31 cellular contexts compared by ENCODE assay signal in genomic region chr10:13400196-13400965, GRCh38.
"Had no signal": no experiment of that assay in that cellular context is flagged by ENCODE, and none has a peak within 500 bp of the region (broad histone marks: within the 10 kb centered on the region; RNA-seq: fewer than 3 reads in every experiment).

No MANE protein-coding gene starts in this region.

- H3K9me3 ChIP-seq: breast epithelium, mucosa of descending colon, prostate gland, sigmoid colon, uterus had no signal

- H3K4me3 ChIP-seq: breast epithelium, esophagus muscularis mucosa, heart right ventricle, left ventricle myocardium inferior, lung, mucosa of descending colon, prostate gland, sigmoid colon, uterus had no signal

- H3K4me3 Mint-ChIP-seq: activated CD4-positive, alpha-beta T cell treated with anti-CD3 and anti-CD28 coated beads for 36 hours; activated CD8-positive, alpha-beta memory T cell treated with anti-CD3 and anti-CD28 coated beads, Interleukin-2, amount 10 ng/mL, durations not matched to agents 7 days and 5 days; activated CD8-positive, alpha-beta T cell treated with anti-CD3 and anti-CD28 coated beads, Interleukin-2, amount 10 ng/mL, durations not matched to agents 7 days and 5 days; activated naive CD4-positive, alpha-beta T cell treated with anti-CD3 and anti-CD28 coated beads, Interleukin-2, amount 50 U/mL, for 24 hours; activated naive CD8-positive, alpha-beta T cell treated with anti-CD3 and anti-CD28 coated beads, Interleukin-2, amount 50 U/mL, for 24 hours; central memory CD8-positive, alpha-beta T cell; dendritic cell treated with granulocyte-macrophage colony-stimulating factor and Interleukin-4, amounts not matched to agents 40 ng/mL and 50 ng/mL, for 4 days; natural killer cell treated with Interleukin-12 subunit alpha and Interleukin-12 subunit beta and Interleukin-15 and Interleukin-18, amount 100 ng/mL, for 72 hours; stimulated activated effector memory CD8-positive, alpha-beta T cell treated with anti-CD3 and anti-CD28 coated beads, Interleukin-12 subunit alpha, Interleukin-12 subunit beta, amount 100 ng/mL, for 72 hours; stimulated activated naive CD8-positive, alpha-beta T cell treated with anti-CD3 and anti-CD28 coated beads, Interleukin-15, Interleukin-2, amounts not matched to agents 100 ng/mL and 50 ng/mL, for 24 hours; type B pancreatic cell had no signal

- H3K27ac ChIP-seq: breast epithelium, esophagus muscularis mucosa, foreskin keratinocyte, heart right ventricle, left ventricle myocardium inferior, prostate gland, sigmoid colon, uterus had no signal

- H3K36me3 ChIP-seq: breast epithelium, esophagus muscularis mucosa, heart right ventricle, left ventricle myocardium inferior, prostate gland, sigmoid colon, uterus had no signal

- H3K27me3 Mint-ChIP-seq: type B pancreatic cell had no signal

- H3K36me3 Mint-ChIP-seq: activated CD8-positive, alpha-beta memory T cell treated with anti-CD3 and anti-CD28 coated beads, Interleukin-2, amount 10 ng/mL, durations not matched to agents 7 days and 5 days; activated naive CD4-positive, alpha-beta T cell treated with anti-CD3 and anti-CD28 coated beads, Interleukin-2, amount 50 U/mL, for 24 hours; natural killer cell treated with Interleukin-12 subunit alpha and Interleukin-12 subunit beta and Interleukin-15 and Interleukin-18, amount 100 ng/mL, for 72 hours; stimulated activated effector memory CD8-positive, alpha-beta T cell treated with anti-CD3 and anti-CD28 coated beads, Interleukin-12 subunit alpha, Interleukin-12 subunit beta, amount 100 ng/mL, for 72 hours; type B pancreatic cell had no signal

- ATAC-seq: activated CD4-positive, alpha-beta T cell treated with anti-CD3 and anti-CD28 coated beads for 36 hours; activated CD8-positive, alpha-beta memory T cell treated with anti-CD3 and anti-CD28 coated beads, Interleukin-2, amount 10 ng/mL, durations not matched to agents 7 days and 5 days; activated CD8-positive, alpha-beta T cell treated with anti-CD3 and anti-CD28 coated beads, Interleukin-2, amount 10 ng/mL, durations not matched to agents 7 days and 5 days; activated naive CD8-positive, alpha-beta T cell treated with anti-CD3 and anti-CD28 coated beads, Interleukin-2, amount 50 U/mL, for 24 hours; foreskin keratinocyte; heart right ventricle; mucosa of descending colon; natural killer cell treated with Interleukin-12 subunit alpha and Interleukin-12 subunit beta and Interleukin-15 and Interleukin-18, amount 100 ng/mL, for 72 hours; stimulated activated effector memory CD8-positive, alpha-beta T cell treated with anti-CD3 and anti-CD28 coated beads, Interleukin-12 subunit alpha, Interleukin-12 subunit beta, amount 100 ng/mL, for 72 hours had no signal

- DNase-seq: activated CD4-positive, alpha-beta T cell treated with anti-CD3 and anti-CD28 coated beads for 36 hours; activated CD4-positive, CD25-positive, alpha-beta regulatory T cell; activated CD8-positive, alpha-beta memory T cell treated with anti-CD3 and anti-CD28 coated beads, Interleukin-2, amount 10 ng/mL, durations not matched to agents 7 days and 5 days; activated CD8-positive, alpha-beta T cell treated with anti-CD3 and anti-CD28 coated beads, Interleukin-2, amount 10 ng/mL, durations not matched to agents 7 days and 5 days; activated naive CD8-positive, alpha-beta T cell treated with anti-CD3 and anti-CD28 coated beads, Interleukin-2, amount 50 U/mL, for 24 hours; activated T-cell treated with anti-CD3 and anti-CD28 coated beads, Interleukin-2, amount 50 U/mL, for 48 hours; effector CD4-positive, alpha-beta T cell; foreskin keratinocyte; heart right ventricle; islet precursor cell; left ventricle myocardium inferior; mesendoderm; mucosa of descending colon; retina; sigmoid colon; small intestine; stimulated activated CD4-positive, alpha-beta T cell treated with anti-CD3 and anti-CD28 coated beads, Interleukin-4, amount 100 ng/mL, for 24 hours; substantia nigra; uterus had no signal

- H3K27me3 ChIP-seq: breast epithelium, esophagus muscularis mucosa, foreskin keratinocyte, sigmoid colon, uterus had no signal

- H3K27ac Mint-ChIP-seq: activated CD4-positive, alpha-beta T cell treated with anti-CD3 and anti-CD28 coated beads for 36 hours; activated CD8-positive, alpha-beta memory T cell treated with anti-CD3 and anti-CD28 coated beads, Interleukin-2, amount 10 ng/mL, durations not matched to agents 7 days and 5 days; activated CD8-positive, alpha-beta T cell treated with anti-CD3 and anti-CD28 coated beads, Interleukin-2, amount 10 ng/mL, durations not matched to agents 7 days and 5 days; activated naive CD4-positive, alpha-beta T cell treated with anti-CD3 and anti-CD28 coated beads, Interleukin-2, amount 50 U/mL, for 24 hours; activated naive CD8-positive, alpha-beta T cell treated with anti-CD3 and anti-CD28 coated beads, Interleukin-2, amount 50 U/mL, for 24 hours; activated T-helper 2 cell treated with anti-CD3 and anti-CD28 coated beads, Interferon-gamma antibody, Interleukin-2, Interleukin-4, amounts not matched to agents 10 μg/mL and 5 μg/mL and 100 μg/mL, durations not matched to agents 14 hours and 24 hours and 36 hours; dendritic cell treated with granulocyte-macrophage colony-stimulating factor and Interleukin-4, amounts not matched to agents 40 ng/mL and 50 ng/mL, for 4 days; natural killer cell treated with Interleukin-12 subunit alpha and Interleukin-12 subunit beta and Interleukin-15 and Interleukin-18, amount 100 ng/mL, for 72 hours; stimulated activated effector memory CD8-positive, alpha-beta T cell treated with anti-CD3 and anti-CD28 coated beads, Interleukin-12 subunit alpha, Interleukin-12 subunit beta, amount 100 ng/mL, for 72 hours; stimulated activated naive CD8-positive, alpha-beta T cell treated with anti-CD3 and anti-CD28 coated beads, Interleukin-15, Interleukin-2, amounts not matched to agents 100 ng/mL and 50 ng/mL, for 24 hours; type B pancreatic cell had no signal

- H3K9me3 Mint-ChIP-seq: activated naive CD4-positive, alpha-beta T cell treated with anti-CD3 and anti-CD28 coated beads, Interleukin-2, amount 50 U/mL, for 24 hours; activated naive CD8-positive, alpha-beta T cell treated with anti-CD3 and anti-CD28 coated beads, Interleukin-2, amount 50 U/mL, for 24 hours; central memory CD8-positive, alpha-beta T cell; dendritic cell treated with granulocyte-macrophage colony-stimulating factor and Interleukin-4, amounts not matched to agents 40 ng/mL and 50 ng/mL, for 4 days; natural killer cell treated with Interleukin-12 subunit alpha and Interleukin-12 subunit beta and Interleukin-15 and Interleukin-18, amount 100 ng/mL, for 72 hours; stimulated activated effector memory CD8-positive, alpha-beta T cell treated with anti-CD3 and anti-CD28 coated beads, Interleukin-12 subunit alpha, Interleukin-12 subunit beta, amount 100 ng/mL, for 72 hours; stimulated activated naive CD8-positive, alpha-beta T cell treated with anti-CD3 and anti-CD28 coated beads, Interleukin-15, Interleukin-2, amounts not matched to agents 100 ng/mL and 50 ng/mL, for 24 hours had no signal

- H3K4me1 Mint-ChIP-seq: activated CD4-positive, alpha-beta T cell treated with anti-CD3 and anti-CD28 coated beads for 36 hours; activated CD8-positive, alpha-beta memory T cell treated with anti-CD3 and anti-CD28 coated beads, Interleukin-2, amount 10 ng/mL, durations not matched to agents 7 days and 5 days; activated naive CD4-positive, alpha-beta T cell treated with anti-CD3 and anti-CD28 coated beads, Interleukin-2, amount 50 U/mL, for 24 hours; activated naive CD8-positive, alpha-beta T cell treated with anti-CD3 and anti-CD28 coated beads, Interleukin-2, amount 50 U/mL, for 24 hours; central memory CD8-positive, alpha-beta T cell; stimulated activated effector memory CD8-positive, alpha-beta T cell treated with anti-CD3 and anti-CD28 coated beads, Interleukin-12 subunit alpha, Interleukin-12 subunit beta, amount 100 ng/mL, for 72 hours had no signal

- H3K4me1 ChIP-seq: breast epithelium, esophagus muscularis mucosa, foreskin keratinocyte, heart right ventricle, left ventricle myocardium inferior, prostate gland, sigmoid colon, uterus had no signal
